Comparison of ENCODE assay signal across 8 cellular contexts in genomic region chr12:42482820-42483533, GRCh38.
A peak's percentile ranks its signal among the peaks of the same experiment; 100 is the strongest.
DNase-seq lines count a peak whose midpoint lies in the region; ATAC-seq and TF ChIP-seq lines count a peak whose summit lies in the region.

No MANE protein-coding gene starts in this region.

- CTCF ChIA-PET in RWPE1 (lab: Yijun Ruan, JAX), result interaction anchor here (0.6 to 3.5 kb wide), 18 partner anchors 8 to 1647 kb away, joined by 3 to 15 read pairs (median 4); no protein-coding TSS in a partner anchor

- peak; percentile 86 for DNase-seq in DMS 273 (lab: John Stamatoyannopoulos, UW; ENCODE audit: unreplicated experiment)
- DNase-seq in RWPE1 (ENCODE audit: low spot score), result peak; percentile 80
- DNase-seq in activated naive CD4-positive, alpha-beta T cell treated with anti-CD3 and anti-CD28 coated beads, Interleukin-2, amount 50 U/mL, for 72 hours (ENCODE audit: low spot score in 2 of 2), result peak in 1 of 2 donors; percentile 79
- peak in 41 of 42 donors; percentile 16 to 84 (median 68) for DNase-seq in head of caudate nucleus
- DNase-seq in osteocyte (ENCODE audit: extremely low spot score, unreplicated experiment), result peak; percentile 93
- no peak for DNase-seq in AML-193 (lab: John Stamatoyannopoulos, UW)

- intact Hi-C loops in head of caudate nucleus (cut with DNase I), result loop anchor here (5.0 kb wide), 1 partner anchor 84 kb away; no protein-coding TSS in a partner anchor

- peak; percentile 79 for ATAC-seq in GM19463 (IDR thresholded peaks at IDR 0.05; ENCODE audit: unreplicated experiment)
- ATAC-seq in HG03520 (IDR thresholded peaks at IDR 0.05; ENCODE audit: unreplicated experiment), result peak; percentile 80
- peak; percentile 76 to 94 for ATAC-seq in activated naive CD4-positive, alpha-beta T cell treated with anti-CD3 and anti-CD28 coated beads, Interleukin-2, amount 50 U/mL, for 72 hours

- H3K4me1 Mint-ChIP-seq in osteocyte (ENCODE audit: unreplicated experiment), result peaks cover 28% of the 10 kb centered on the region

- H3K27ac ChIP-seq in RWPE1, result peak overlapping the region; percentile 70

- peak overlapping the region; percentile 85 for H3K4me3 Mint-ChIP-seq in osteocyte (ENCODE audit: unreplicated experiment)

- TF ChIP-seq CTCF in RWPE1 (conservative IDR thresholded peaks at IDR 0.05; ENCODE audit: low read depth) (peak; percentile 95), osteocyte (IDR thresholded peaks at IDR 0.05) (peak; percentile 98)

- no peak overlapping the region for H3K27ac Mint-ChIP-seq in activated naive CD4-positive, alpha-beta T cell treated with anti-CD3 and anti-CD28 coated beads, Interleukin-2, amount 50 U/mL, for 72 hours
- peak overlapping the region; percentile 75 for H3K27ac Mint-ChIP-seq in osteocyte (ENCODE audit: unreplicated experiment)

- POLR2A ChIA-PET in RWPE1 (lab: Yijun Ruan, JAX; ENCODE audit: low non-redundant PET), result no interaction called here

- peaks cover 5 to 6% of the 10 kb centered on the region in 2 donors for H3K36me3 Mint-ChIP-seq in activated naive CD4-positive, alpha-beta T cell treated with anti-CD3 and anti-CD28 coated beads, Interleukin-2, amount 50 U/mL, for 72 hours
- H3K36me3 Mint-ChIP-seq in osteocyte (ENCODE audit: unreplicated experiment), result no peaks in the 10 kb centered on the region

- no peaks in the 10 kb centered on the region for H3K9me3 Mint-ChIP-seq in activated naive CD4-positive, alpha-beta T cell treated with anti-CD3 and anti-CD28 coated beads, Interleukin-2, amount 50 U/mL, for 72 hours
- no peaks in the 10 kb centered on the region for H3K9me3 Mint-ChIP-seq in osteocyte (ENCODE audit: unreplicated experiment)

- H3K27me3 Mint-ChIP-seq in osteocyte (ENCODE audit: unreplicated experiment), result peaks cover 30% of the 10 kb centered on the region

Comparison
In these comparisons a context has a peak if more than half of its experiments do, and no peak if none do; other contexts are left out.
1. DNase-seq: peak in DMS 273 (single experiment), RWPE1 (single experiment), head of caudate nucleus (41 of 42) and osteocyte (single experiment); none in AML-193 (0 of 2).
2. Peak in every context shown above with its lines, with median percentiles within 50 percentile points of each other: ATAC-seq.